Comparison of ENCODE assay signal across 2 cellular contexts in the genomic region with DNA sequence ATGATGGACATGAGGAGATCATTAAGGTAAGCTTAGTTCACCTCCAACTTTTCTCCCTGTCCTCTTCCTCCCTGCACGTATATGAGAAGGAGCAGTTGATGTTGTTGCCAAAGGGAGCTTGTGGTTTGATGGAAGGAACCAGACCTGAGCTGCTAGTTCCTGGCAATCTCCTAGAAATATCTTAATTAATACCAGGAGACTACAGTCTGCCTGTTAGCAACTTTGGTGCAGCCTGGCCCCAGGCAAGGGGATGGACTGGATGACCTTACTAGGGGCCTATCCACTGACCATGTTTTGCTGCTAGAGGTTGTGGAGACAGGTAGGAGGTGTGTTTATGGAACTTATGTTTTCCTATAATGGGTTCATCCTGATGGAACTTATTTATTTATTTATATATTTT.
TF ChIP-seq lines count a peak whose summit lies in the region.

No MANE protein-coding gene starts in this region.

TF ChIP-seq in SK-N-SH, 30 proteins besides CTCF, POLR2A, EP300 and RAD21 (continues in another document):
- TF ChIP-seq GATA2 (CRISPR knock-in tag; IDR thresholded peaks at IDR 0.05) (no peak), GABPA (IDR thresholded peaks at IDR 0.05; ENCODE audit: low read depth) (no peak), RCOR1 (IDR thresholded peaks at IDR 0.05; ENCODE audit: low read length) (no peak), RFX5 (IDR thresholded peaks at IDR 0.05; ENCODE audit: low read length) (no peak), TAF1 (IDR thresholded peaks at IDR 0.05; ENCODE audit: borderline replicate concordance, low read depth, low read length) (no peak), TEAD4 (IDR thresholded peaks at IDR 0.05; ENCODE audit: borderline replicate concordance, insufficient read depth) (no peak), TCF12 (IDR thresholded peaks at IDR 0.05) (peak; percentile 50), USF1 (IDR thresholded peaks at IDR 0.05; ENCODE audit: borderline replicate concordance, low read depth) (no peak), MXI1 (IDR thresholded peaks at IDR 0.05; ENCODE audit: low read depth, low read length) (peak; percentile 28; the same call in 1 of the 2 replicates), SIN3A (IDR thresholded peaks at IDR 0.05; ENCODE audit: borderline replicate concordance, low read depth, low read length) (no peak), YY1 (IDR thresholded peaks at IDR 0.05; ENCODE audit: low read depth) (no peak), JUND (IDR thresholded peaks at IDR 0.05) (no peak), POLR2AphosphoS5 (IDR thresholded peaks at IDR 0.05; ENCODE audit: low read depth, low read length) (no peak), PBX3 (IDR thresholded peaks at IDR 0.05) (no peak), SMC3 (IDR thresholded peaks at IDR 0.05; ENCODE audit: low read depth, low read length) (no peak), FOXJ3 (CRISPR knock-in tag; IDR thresholded peaks at IDR 0.05) (0 out of 2 replicates have a peak, but pooled peaks have one; percentile 21), FOSL2 (IDR thresholded peaks at IDR 0.05; ENCODE audit: borderline replicate concordance, low read depth) (no peak), MEF2A (IDR thresholded peaks at IDR 0.05; ENCODE audit: borderline replicate concordance, low read depth) (no peak), CHD2 (IDR thresholded peaks at IDR 0.05; ENCODE audit: low read length, partially characterized antibody) (peak; percentile 24), MAX (IDR thresholded peaks at IDR 0.05; ENCODE audit: low read depth) (no peak), EZH2phosphoT487 (IDR thresholded peaks at IDR 0.05; ENCODE audit: borderline replicate concordance, low read depth) (no peak), FOXM1 (IDR thresholded peaks at IDR 0.05; ENCODE audit: low read depth) (no peak), NFIC (IDR thresholded peaks at IDR 0.05; ENCODE audit: borderline replicate concordance) (no peak), USF2 (IDR thresholded peaks at IDR 0.05; ENCODE audit: borderline replicate concordance, low read depth, low read length) (no peak)
- TF ChIP-seq, protein P1, sequence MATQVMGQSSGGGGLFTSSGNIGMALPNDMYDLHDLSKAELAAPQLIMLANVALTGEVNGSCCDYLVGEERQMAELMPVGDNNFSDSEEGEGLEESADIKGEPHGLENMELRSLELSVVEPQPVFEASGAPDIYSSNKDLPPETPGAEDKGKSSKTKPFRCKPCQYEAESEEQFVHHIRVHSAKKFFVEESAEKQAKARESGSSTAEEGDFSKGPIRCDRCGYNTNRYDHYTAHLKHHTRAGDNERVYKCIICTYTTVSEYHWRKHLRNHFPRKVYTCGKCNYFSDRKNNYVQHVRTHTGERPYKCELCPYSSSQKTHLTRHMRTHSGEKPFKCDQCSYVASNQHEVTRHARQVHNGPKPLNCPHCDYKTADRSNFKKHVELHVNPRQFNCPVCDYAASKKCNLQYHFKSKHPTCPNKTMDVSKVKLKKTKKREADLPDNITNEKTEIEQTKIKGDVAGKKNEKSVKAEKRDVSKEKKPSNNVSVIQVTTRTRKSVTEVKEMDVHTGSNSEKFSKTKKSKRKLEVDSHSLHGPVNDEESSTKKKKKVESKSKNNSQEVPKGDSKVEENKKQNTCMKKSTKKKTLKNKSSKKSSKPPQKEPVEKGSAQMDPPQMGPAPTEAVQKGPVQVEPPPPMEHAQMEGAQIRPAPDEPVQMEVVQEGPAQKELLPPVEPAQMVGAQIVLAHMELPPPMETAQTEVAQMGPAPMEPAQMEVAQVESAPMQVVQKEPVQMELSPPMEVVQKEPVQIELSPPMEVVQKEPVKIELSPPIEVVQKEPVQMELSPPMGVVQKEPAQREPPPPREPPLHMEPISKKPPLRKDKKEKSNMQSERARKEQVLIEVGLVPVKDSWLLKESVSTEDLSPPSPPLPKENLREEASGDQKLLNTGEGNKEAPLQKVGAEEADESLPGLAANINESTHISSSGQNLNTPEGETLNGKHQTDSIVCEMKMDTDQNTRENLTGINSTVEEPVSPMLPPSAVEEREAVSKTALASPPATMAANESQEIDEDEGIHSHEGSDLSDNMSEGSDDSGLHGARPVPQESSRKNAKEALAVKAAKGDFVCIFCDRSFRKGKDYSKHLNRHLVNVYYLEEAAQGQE (IDR thresholded peaks at IDR 0.05; ENCODE audit: low read depth, low read length): no peak

TF ChIP-seq in K562, 482 proteins besides CTCF, POLR2A, EP300 and RAD21:
- TF ChIP-seq, protein P2, sequence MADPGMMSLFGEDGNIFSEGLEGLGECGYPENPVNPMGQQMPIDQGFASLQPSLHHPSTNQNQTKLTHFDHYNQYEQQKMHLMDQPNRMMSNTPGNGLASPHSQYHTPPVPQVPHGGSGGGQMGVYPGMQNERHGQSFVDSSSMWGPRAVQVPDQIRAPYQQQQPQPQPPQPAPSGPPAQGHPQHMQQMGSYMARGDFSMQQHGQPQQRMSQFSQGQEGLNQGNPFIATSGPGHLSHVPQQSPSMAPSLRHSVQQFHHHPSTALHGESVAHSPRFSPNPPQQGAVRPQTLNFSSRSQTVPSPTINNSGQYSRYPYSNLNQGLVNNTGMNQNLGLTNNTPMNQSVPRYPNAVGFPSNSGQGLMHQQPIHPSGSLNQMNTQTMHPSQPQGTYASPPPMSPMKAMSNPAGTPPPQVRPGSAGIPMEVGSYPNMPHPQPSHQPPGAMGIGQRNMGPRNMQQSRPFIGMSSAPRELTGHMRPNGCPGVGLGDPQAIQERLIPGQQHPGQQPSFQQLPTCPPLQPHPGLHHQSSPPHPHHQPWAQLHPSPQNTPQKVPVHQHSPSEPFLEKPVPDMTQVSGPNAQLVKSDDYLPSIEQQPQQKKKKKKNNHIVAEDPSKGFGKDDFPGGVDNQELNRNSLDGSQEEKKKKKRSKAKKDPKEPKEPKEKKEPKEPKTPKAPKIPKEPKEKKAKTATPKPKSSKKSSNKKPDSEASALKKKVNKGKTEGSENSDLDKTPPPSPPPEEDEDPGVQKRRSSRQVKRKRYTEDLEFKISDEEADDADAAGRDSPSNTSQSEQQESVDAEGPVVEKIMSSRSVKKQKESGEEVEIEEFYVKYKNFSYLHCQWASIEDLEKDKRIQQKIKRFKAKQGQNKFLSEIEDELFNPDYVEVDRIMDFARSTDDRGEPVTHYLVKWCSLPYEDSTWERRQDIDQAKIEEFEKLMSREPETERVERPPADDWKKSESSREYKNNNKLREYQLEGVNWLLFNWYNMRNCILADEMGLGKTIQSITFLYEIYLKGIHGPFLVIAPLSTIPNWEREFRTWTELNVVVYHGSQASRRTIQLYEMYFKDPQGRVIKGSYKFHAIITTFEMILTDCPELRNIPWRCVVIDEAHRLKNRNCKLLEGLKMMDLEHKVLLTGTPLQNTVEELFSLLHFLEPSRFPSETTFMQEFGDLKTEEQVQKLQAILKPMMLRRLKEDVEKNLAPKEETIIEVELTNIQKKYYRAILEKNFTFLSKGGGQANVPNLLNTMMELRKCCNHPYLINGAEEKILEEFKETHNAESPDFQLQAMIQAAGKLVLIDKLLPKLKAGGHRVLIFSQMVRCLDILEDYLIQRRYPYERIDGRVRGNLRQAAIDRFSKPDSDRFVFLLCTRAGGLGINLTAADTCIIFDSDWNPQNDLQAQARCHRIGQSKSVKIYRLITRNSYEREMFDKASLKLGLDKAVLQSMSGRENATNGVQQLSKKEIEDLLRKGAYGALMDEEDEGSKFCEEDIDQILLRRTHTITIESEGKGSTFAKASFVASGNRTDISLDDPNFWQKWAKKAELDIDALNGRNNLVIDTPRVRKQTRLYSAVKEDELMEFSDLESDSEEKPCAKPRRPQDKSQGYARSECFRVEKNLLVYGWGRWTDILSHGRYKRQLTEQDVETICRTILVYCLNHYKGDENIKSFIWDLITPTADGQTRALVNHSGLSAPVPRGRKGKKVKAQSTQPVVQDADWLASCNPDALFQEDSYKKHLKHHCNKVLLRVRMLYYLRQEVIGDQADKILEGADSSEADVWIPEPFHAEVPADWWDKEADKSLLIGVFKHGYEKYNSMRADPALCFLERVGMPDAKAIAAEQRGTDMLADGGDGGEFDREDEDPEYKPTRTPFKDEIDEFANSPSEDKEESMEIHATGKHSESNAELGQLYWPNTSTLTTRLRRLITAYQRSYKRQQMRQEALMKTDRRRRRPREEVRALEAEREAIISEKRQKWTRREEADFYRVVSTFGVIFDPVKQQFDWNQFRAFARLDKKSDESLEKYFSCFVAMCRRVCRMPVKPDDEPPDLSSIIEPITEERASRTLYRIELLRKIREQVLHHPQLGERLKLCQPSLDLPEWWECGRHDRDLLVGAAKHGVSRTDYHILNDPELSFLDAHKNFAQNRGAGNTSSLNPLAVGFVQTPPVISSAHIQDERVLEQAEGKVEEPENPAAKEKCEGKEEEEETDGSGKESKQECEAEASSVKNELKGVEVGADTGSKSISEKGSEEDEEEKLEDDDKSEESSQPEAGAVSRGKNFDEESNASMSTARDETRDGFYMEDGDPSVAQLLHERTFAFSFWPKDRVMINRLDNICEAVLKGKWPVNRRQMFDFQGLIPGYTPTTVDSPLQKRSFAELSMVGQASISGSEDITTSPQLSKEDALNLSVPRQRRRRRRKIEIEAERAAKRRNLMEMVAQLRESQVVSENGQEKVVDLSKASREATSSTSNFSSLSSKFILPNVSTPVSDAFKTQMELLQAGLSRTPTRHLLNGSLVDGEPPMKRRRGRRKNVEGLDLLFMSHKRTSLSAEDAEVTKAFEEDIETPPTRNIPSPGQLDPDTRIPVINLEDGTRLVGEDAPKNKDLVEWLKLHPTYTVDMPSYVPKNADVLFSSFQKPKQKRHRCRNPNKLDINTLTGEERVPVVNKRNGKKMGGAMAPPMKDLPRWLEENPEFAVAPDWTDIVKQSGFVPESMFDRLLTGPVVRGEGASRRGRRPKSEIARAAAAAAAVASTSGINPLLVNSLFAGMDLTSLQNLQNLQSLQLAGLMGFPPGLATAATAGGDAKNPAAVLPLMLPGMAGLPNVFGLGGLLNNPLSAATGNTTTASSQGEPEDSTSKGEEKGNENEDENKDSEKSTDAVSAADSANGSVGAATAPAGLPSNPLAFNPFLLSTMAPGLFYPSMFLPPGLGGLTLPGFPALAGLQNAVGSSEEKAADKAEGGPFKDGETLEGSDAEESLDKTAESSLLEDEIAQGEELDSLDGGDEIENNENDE (IDR thresholded peaks at IDR 0.05; ENCODE audit: low read depth, low read length): no peak
- TF ChIP-seq HCFC1 (IDR thresholded peaks at IDR 0.05; ENCODE audit: low read depth, low read length) (no peak), HDAC6 (IDR thresholded peaks at IDR 0.05; ENCODE audit: low read depth, low read length) (no peak), LARP7 (IDR thresholded peaks at IDR 0.05) (no peak), PPARD (CRISPR knock-in tag; IDR thresholded peaks at IDR 0.05) (no peak), CBX3 (IDR thresholded peaks at IDR 0.05; ENCODE audit: borderline replicate concordance in 1 of 2, low read length in 2 of 2) (no peak), ZNF280A (IDR thresholded peaks at IDR 0.05; ENCODE audit: low read depth, partially characterized antibody) (no peak), POLR2AphosphoS5 (IDR thresholded peaks at IDR 0.05; ENCODE audit: control insufficient read depth, insufficient read depth, low read depth, low read length) (no peak)
